ENCODE assay signal across 27 cellular contexts in the genomic region with DNA sequence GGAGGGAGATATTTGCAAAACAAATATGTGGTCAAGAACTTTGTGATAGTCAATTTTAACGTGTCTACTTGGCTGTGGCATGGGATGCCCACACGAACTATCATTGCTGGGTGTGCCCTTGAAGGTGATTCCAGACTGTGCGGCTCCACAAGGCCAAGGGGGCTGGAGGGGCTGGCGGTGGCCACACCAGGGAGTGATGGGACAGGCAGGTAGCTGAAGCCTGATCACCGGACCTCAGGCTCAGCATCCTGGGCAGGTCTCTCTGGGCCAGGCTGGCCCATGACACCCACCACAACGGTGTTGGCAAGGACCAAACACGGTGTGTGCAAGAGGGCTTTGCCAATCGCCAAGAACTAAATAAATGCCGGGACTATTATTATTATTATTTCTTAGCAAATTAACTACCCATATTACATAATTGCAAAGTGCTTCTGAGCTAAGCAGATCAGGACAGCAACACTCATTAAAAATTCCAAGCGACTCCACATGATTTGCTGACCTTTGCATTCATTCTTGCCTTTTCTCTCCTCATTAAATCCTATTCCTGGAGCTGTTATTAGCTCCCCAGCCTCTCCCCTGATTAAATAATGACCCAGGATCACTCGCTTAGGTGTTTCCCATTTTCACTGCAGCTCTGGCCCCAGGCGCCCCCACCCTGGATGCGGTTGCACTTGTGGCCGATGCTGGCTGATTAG.
"Had no signal": no experiment of that assay in that cellular context is flagged by ENCODE, and none has a peak within 500 bp of the region (broad histone marks: within the 10 kb centered on the region; RNA-seq: fewer than 3 reads in every experiment).

No MANE protein-coding gene starts in this region.

- ATAC-seq: activated CD8-positive, alpha-beta memory T cell treated with anti-CD3 and anti-CD28 coated beads, Interleukin-2, amount 10 ng/mL, durations not matched to agents 7 days and 5 days; activated naive CD4-positive, alpha-beta T cell treated with anti-CD3 and anti-CD28 coated beads, Interleukin-2, amount 50 U/mL, for 72 hours; activated naive CD8-positive, alpha-beta T cell treated with anti-CD3 and anti-CD28 coated beads, Interleukin-2, amount 50 U/mL, for 24 hours; activated T-cell treated with anti-CD3 and anti-CD28 coated beads, Interleukin-2, amount 50 U/mL, for 4 hours; T-helper 17 cell had no signal

- H3K4me1 Mint-ChIP-seq: activated B cell treated with CpG ODN at 0.5 μM for 24 hours; activated CD4-positive, alpha-beta T cell treated with anti-CD3 and anti-CD28 coated beads, Interleukin-2, amount 10 ng/mL, durations not matched to agents 24 days and 14 days; activated CD8-positive, alpha-beta memory T cell treated with anti-CD3 and anti-CD28 coated beads, Interleukin-2, amount 10 ng/mL, durations not matched to agents 7 days and 5 days; activated naive CD8-positive, alpha-beta T cell treated with anti-CD3 and anti-CD28 coated beads, Interleukin-2, amount 50 U/mL, for 24 hours; brain had no signal

- H3K27ac Mint-ChIP-seq: activated B cell treated with CpG ODN at 0.5 μM for 24 hours; activated CD4-positive, alpha-beta T cell treated with anti-CD3 and anti-CD28 coated beads, Interleukin-2, amount 10 ng/mL, durations not matched to agents 24 days and 14 days; activated CD8-positive, alpha-beta memory T cell treated with anti-CD3 and anti-CD28 coated beads, Interleukin-2, amount 10 ng/mL, durations not matched to agents 7 days and 5 days; activated naive CD4-positive, alpha-beta T cell treated with anti-CD3 and anti-CD28 coated beads, Interleukin-2, amount 50 U/mL, for 72 hours; activated naive CD8-positive, alpha-beta T cell treated with anti-CD3 and anti-CD28 coated beads, Interleukin-2, amount 50 U/mL, for 24 hours; brain; T-helper 17 cell had no signal

- DNase-seq: activated B cell treated with CpG ODN at 0.5 μM for 24 hours; activated CD4-positive, alpha-beta T cell treated with anti-CD3 and anti-CD28 coated beads for 1 hour; activated CD4-positive, alpha-beta T cell treated with anti-CD3 and anti-CD28 coated beads, Interleukin-2, amount 10 ng/mL, durations not matched to agents 24 days and 14 days; activated CD4-positive, alpha-beta T cell treated with anti-CD3 and anti-CD28 coated beads, Interleukin-2, amount 50 U/mL, for 48 hours; activated CD8-positive, alpha-beta memory T cell treated with anti-CD3 and anti-CD28 coated beads, Interleukin-2, amount 10 ng/mL, durations not matched to agents 7 days and 5 days; activated effector memory CD4-positive, alpha-beta T cell treated with anti-CD3 and anti-CD28 coated beads, Interleukin-2, amount 50 U/mL, for 16 hours; activated naive CD4-positive, alpha-beta T cell treated with Interleukin-2 at 50 U/mL for 16 hours; activated naive CD8-positive, alpha-beta T cell treated with anti-CD3 and anti-CD28 coated beads, Interleukin-2, amount 50 U/mL, for 24 hours; activated T-cell treated with anti-CD3 and anti-CD28 coated beads, Interleukin-2, amount 50 U/mL, for 4 hours; amniotic stem cell; MG63; MV-4-11; NCI-H1092 treated with DMSO at 0.1 percent for 48 hours; NCI-H1417 treated with DMSO at 0.1 percent for 48 hours; NCI-H1694; NCI-H2029; NCI-H2107; NCI-H2171 treated with DMSO at 0.1 percent for 48 hours; NCI-H226; PC-9; SHP77 treated with DMSO at 0.1 percent for 48 hours; T-helper 17 cell; T-helper 9 cell had no signal

- H3K36me3 ChIP-seq: MG63 had no signal

- H3K9me3 ChIP-seq: MG63 had no signal

- H3K4me2 ChIP-seq: KMS-11, PC-9 had no signal

- H3K36me3 Mint-ChIP-seq: activated CD8-positive, alpha-beta memory T cell treated with anti-CD3 and anti-CD28 coated beads, Interleukin-2, amount 10 ng/mL, durations not matched to agents 7 days and 5 days; activated naive CD4-positive, alpha-beta T cell treated with anti-CD3 and anti-CD28 coated beads, Interleukin-2, amount 50 U/mL, for 72 hours; brain had no signal

- H3K27ac ChIP-seq: KMS-11, PC-9 had no signal

- H3K4me3 ChIP-seq: MG63, PC-9 had no signal

- H3K4me3 Mint-ChIP-seq: activated B cell treated with CpG ODN at 0.5 μM for 24 hours; activated CD4-positive, alpha-beta T cell treated with anti-CD3 and anti-CD28 coated beads, Interleukin-2, amount 10 ng/mL, durations not matched to agents 24 days and 14 days; activated CD8-positive, alpha-beta memory T cell treated with anti-CD3 and anti-CD28 coated beads, Interleukin-2, amount 10 ng/mL, durations not matched to agents 7 days and 5 days; activated naive CD8-positive, alpha-beta T cell treated with anti-CD3 and anti-CD28 coated beads, Interleukin-2, amount 50 U/mL, for 24 hours; activated T-cell treated with anti-CD3 and anti-CD28 coated beads, Interleukin-2, amount 50 U/mL, for 4 hours; brain; T-helper 17 cell had no signal

- H3K9me3 Mint-ChIP-seq: activated B cell treated with CpG ODN at 0.5 μM for 24 hours; activated CD4-positive, alpha-beta T cell treated with anti-CD3 and anti-CD28 coated beads, Interleukin-2, amount 10 ng/mL, durations not matched to agents 24 days and 14 days; activated naive CD4-positive, alpha-beta T cell treated with anti-CD3 and anti-CD28 coated beads, Interleukin-2, amount 50 U/mL, for 72 hours; activated naive CD8-positive, alpha-beta T cell treated with anti-CD3 and anti-CD28 coated beads, Interleukin-2, amount 50 U/mL, for 24 hours; activated T-cell treated with anti-CD3 and anti-CD28 coated beads, Interleukin-2, amount 50 U/mL, for 4 hours had no signal

- FAIRE-seq: astrocyte had no signal
